8 cellular contexts compared by ENCODE assay signal in genomic region chr2:217510790-217511291, GRCh38.
DNase-seq lines count a peak whose midpoint lies in the region; ATAC-seq and TF ChIP-seq lines count a peak whose summit lies in the region.

No MANE protein-coding gene starts in this region.

- H3K4me1 ChIP-seq in RWPE2 (ENCODE audit: insufficient read depth, poor library complexity, severe bottlenecking), result no peaks in the 10 kb centered on the region

- in situ Hi-C loops in astrocyte of the spinal cord (cut with HindIII; ENCODE audit: low sequenced_read_pairs), result no loop called here

- H3K9me3 ChIP-seq in RWPE2 (ENCODE audit: severe bottlenecking), result no peaks in the 10 kb centered on the region

- ATAC-seq in GM18868 (IDR thresholded peaks at IDR 0.05; ENCODE audit: unreplicated experiment), result peak; percentile 61
- peak; percentile 74 for ATAC-seq in RWPE2 (ENCODE audit: low read depth)
- ATAC-seq in HG02981 (IDR thresholded peaks at IDR 0.05; ENCODE audit: unreplicated experiment), result no peak

- H3K36me3 ChIP-seq in RWPE2 (ENCODE audit: low read depth), result no peaks in the 10 kb centered on the region

- H3K27ac ChIP-seq in RWPE2 (ENCODE audit: poor library complexity, severe bottlenecking), result no peak overlapping the region

- DNase-seq in AG09319 (ENCODE audit: extremely low read depth, low read depth) (peak; percentile 72), NAMALWA (ENCODE audit: low spot score) (peak; percentile 77), RWPE2 (ENCODE audit: low spot score) (no peak), astrocyte of the spinal cord (ENCODE audit: low read depth, low spot score) (peak; percentile 85), hypothalamus (lab: John Stamatoyannopoulos, UW) (peak in 38 of 51 donors; percentile 2 to 81 (median 26)), skeletal muscle cell (ENCODE audit: low read depth) (peak; percentile 55)

- no peak overlapping the region for H3K4me3 ChIP-seq in RWPE2 (ENCODE audit: severe bottlenecking)
- H3K4me3 ChIP-seq in astrocyte of the spinal cord (ENCODE audit: low read depth, low read length), result no peak overlapping the region
- H3K4me3 ChIP-seq in skeletal muscle cell (ENCODE audit: low read depth, low read length), result no peak overlapping the region

- TF ChIP-seq CTCF in AG09319 (IDR thresholded peaks at IDR 0.05; ENCODE audit: low read depth, low read length), result peak; percentile 73
- TF ChIP-seq CTCF in RWPE2 (IDR thresholded peaks at IDR 0.05; ENCODE audit: poor library complexity, severe bottlenecking), result peak; percentile 87
- TF ChIP-seq CTCF in astrocyte of the spinal cord (IDR thresholded peaks at IDR 0.05; ENCODE audit: low read depth, low read length), result peak; percentile 71

- H3K27me3 ChIP-seq in RWPE2 (ENCODE audit: insufficient read depth, poor library complexity, severe bottlenecking), result no peaks in the 10 kb centered on the region
